In the genomic region with DNA sequence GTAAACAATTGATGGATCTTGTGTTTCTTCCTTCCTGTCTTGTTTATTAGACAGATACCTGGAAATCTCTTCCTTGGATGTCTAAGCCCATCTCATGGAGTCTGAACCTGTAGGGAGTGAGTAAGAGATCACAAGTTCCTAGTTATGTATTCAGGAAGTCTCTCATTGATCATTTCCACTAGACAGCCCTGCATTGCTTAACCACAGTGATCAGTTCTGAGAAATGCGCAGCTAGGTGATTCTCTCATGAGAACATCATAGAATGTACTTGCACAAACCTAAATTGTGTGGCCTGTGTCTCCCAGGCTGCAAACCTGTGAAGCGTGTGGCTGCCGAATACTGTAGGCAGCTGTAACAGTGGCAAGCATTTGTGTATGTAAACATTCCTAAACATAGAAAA, we compare ENCODE assay signal across 1 cellular context.
A peak's percentile ranks its signal among the peaks of the same experiment; 100 is the strongest.
TF ChIP-seq lines count a peak whose summit lies in the region.

No MANE protein-coding gene starts in this region.

TF ChIP-seq in GM12878, 131 proteins besides CTCF, POLR2A, EP300 and RAD21 (continued from another document):
- TF ChIP-seq, protein P1, sequence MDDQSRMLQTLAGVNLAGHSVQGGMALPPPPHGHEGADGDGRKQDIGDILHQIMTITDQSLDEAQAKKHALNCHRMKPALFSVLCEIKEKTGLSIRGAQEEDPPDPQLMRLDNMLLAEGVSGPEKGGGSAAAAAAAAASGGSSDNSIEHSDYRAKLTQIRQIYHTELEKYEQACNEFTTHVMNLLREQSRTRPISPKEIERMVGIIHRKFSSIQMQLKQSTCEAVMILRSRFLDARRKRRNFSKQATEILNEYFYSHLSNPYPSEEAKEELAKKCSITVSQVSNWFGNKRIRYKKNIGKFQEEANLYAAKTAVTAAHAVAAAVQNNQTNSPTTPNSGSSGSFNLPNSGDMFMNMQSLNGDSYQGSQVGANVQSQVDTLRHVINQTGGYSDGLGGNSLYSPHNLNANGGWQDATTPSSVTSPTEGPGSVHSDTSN (IDR thresholded peaks at IDR 0.05; ENCODE audit: insufficient replicate concordance, low read depth, low read length): no peak
- TF ChIP-seq KAT2A (conservative IDR thresholded peaks at IDR 0.05; ENCODE audit: control insufficient read depth, low read depth, low read length) (no peak), ZNF622 (IDR thresholded peaks at IDR 0.05) (no peak), ETV6 (conservative IDR thresholded peaks at IDR 0.05 in 1 of 2, IDR thresholded peaks at IDR 0.05 in 1 of 2; ENCODE audit: borderline replicate concordance in 1 of 2, low read depth in 1 of 2) (no peak), RUNX3 (IDR thresholded peaks at IDR 0.05; ENCODE audit: low read length) (peak; percentile 65), MXI1 (IDR thresholded peaks at IDR 0.05; ENCODE audit: low read depth, low read length) (no peak)
